ENCODE assay signal across 30 cellular contexts in genomic region chr12:22069851-22070250, GRCh38.
"Had no signal": no experiment of that assay in that cellular context is flagged by ENCODE, and none has a peak within 500 bp of the region (broad histone marks: within the 10 kb centered on the region; RNA-seq: fewer than 3 reads in every experiment).

No MANE protein-coding gene starts in this region.

- H3K9me3 ChIP-seq: adrenal gland, body of pancreas, breast epithelium had no signal

- H3K36me3 ChIP-seq: breast epithelium had no signal

- H3K27ac ChIP-seq: adrenal gland, body of pancreas, brain microvascular endothelial cell, breast epithelium, VCaP had no signal

- H3K4me1 ChIP-seq: adrenal gland, body of pancreas, breast epithelium had no signal

- DNase-seq: activated B cell treated with CpG ODN at 0.5 μM for 24 hours; activated CD4-positive, alpha-beta memory T cell treated with anti-CD3 and anti-CD28 coated beads for 36 hours; activated CD4-positive, alpha-beta T cell treated with anti-CD3 and anti-CD28 coated beads for 4 hours; activated CD4-positive, alpha-beta T cell treated with anti-CD3 and anti-CD28 coated beads, Interleukin-2, amount 10 ng/mL, durations not matched to agents 24 days and 14 days; activated CD4-positive, alpha-beta T cell treated with anti-CD3 and anti-CD28 coated beads, Interleukin-2, amount 50 U/mL, for 1 hour; activated CD4-positive, alpha-beta T cell treated with anti-CD3 and anti-CD28 coated beads, Interleukin-2, amount 50 U/mL, for 4 hours; activated CD4-positive, CD25-positive, alpha-beta regulatory T cell treated with anti-CD3 and anti-CD28 coated beads, Interleukin-2, amount 50 U/mL, for 72 hours; activated CD8-positive, alpha-beta memory T cell treated with anti-CD3 and anti-CD28 coated beads, Interleukin-2, amount 50 U/mL, for 4 hours; activated CD8-positive, alpha-beta T cell treated with anti-CD3 and anti-CD28 coated beads for 36 hours; activated effector memory CD4-positive, alpha-beta T cell treated with anti-CD3 and anti-CD28 coated beads, Interleukin-2, amount 50 U/mL, for 16 hours; activated gamma-delta T cell treated with Interleukin-2 at 50 U/mL for 16 hours; activated naive CD4-positive, alpha-beta T cell; activated naive CD4-positive, alpha-beta T cell treated with anti-CD3 and anti-CD28 coated beads for 36 hours; activated naive CD4-positive, alpha-beta T cell treated with anti-CD3 and anti-CD28 coated beads, Interleukin-2, amount 50 U/mL, for 16 hours; activated naive CD8-positive, alpha-beta T cell treated with anti-CD3 and anti-CD28 coated beads for 36 hours; activated T-cell treated with anti-CD3 and anti-CD28 coated beads for 4 hours; activated T-cell treated with anti-CD3 and anti-CD28 coated beads, Interleukin-2, amount 50 U/mL, for 1 hour; activated T-cell treated with anti-CD3 and anti-CD28 coated beads, Interleukin-2, amount 50 U/mL, for 4 hours; activated T-cell treated with anti-CD3 and anti-CD28 coated beads, Interleukin-2, amount 50 U/mL, for 72 hours; adrenal gland; amniotic stem cell; aorta; body of pancreas; brain microvascular endothelial cell; central memory CD4-positive, alpha-beta T cell; T-helper 1 cell; T-helper 2 cell; T-helper 9 cell had no signal

- H3K27me3 ChIP-seq: adrenal gland, body of pancreas, brain microvascular endothelial cell, breast epithelium had no signal

- H3K4me3 ChIP-seq: adrenal gland, body of pancreas, breast epithelium had no signal
